In the genomic region with DNA sequence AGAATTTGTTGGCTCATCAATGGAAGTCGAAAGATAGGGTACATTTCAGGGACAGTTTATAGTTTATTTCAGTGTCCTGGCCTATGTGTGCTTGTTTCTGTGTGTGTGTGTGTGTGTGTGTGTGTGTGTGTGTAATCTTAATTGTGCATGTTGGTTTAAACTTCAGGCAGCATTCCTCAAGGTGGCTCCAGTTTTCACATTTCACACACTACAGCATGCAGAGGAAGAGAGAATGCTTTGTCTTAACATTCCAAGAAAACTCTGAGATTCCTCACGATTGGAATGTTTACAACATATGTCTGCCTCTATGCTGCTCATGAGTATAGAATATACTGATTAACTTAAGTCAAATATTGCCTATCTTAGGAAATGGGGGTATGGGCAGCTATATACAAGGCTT, we compare ENCODE assay signal across 34 cellular contexts.
A peak's percentile ranks its signal among the peaks of the same experiment; 100 is the strongest.
DNase-seq lines count a peak whose midpoint lies in the region; ATAC-seq and TF ChIP-seq lines count a peak whose summit lies in the region.
"Had no signal": no experiment of that assay in that cellular context is flagged by ENCODE, and none has a peak within 500 bp of the region (broad histone marks: within the 10 kb centered on the region; RNA-seq: fewer than 3 reads in every experiment).

No MANE protein-coding gene starts in this region.

- no peak overlapping the region for H2BK12ac ChIP-seq in neuronal stem cell (ENCODE audit: low read length)

- H4K91ac ChIP-seq in neuronal stem cell (ENCODE audit: low read depth, low read length, poor library complexity): no peak overlapping the region

- H3K4ac ChIP-seq in neuronal stem cell (ENCODE audit: low read length): no peak overlapping the region

- no peak overlapping the region for H3K14ac ChIP-seq in neuronal stem cell (ENCODE audit: low read length)

- no peak overlapping the region for H2AFZ ChIP-seq in neuronal stem cell (ENCODE audit: low read length)
- H2AFZ ChIP-seq: PC-9 had no signal

- no peaks in the 10 kb centered on the region for H3K4me1 ChIP-seq in neuronal stem cell (ENCODE audit: control insufficient read depth in 2 of 2, insufficient read depth in 1 of 2, low read depth in 1 of 2, low read length in 2 of 2)
- H3K4me1 ChIP-seq: colonic mucosa, pancreas, right atrium auricular region, suprapubic skin, upper lobe of left lung had no signal

- H3K36me3 Mint-ChIP-seq in glutamatergic neuron (ENCODE audit: unreplicated experiment): no peaks in the 10 kb centered on the region
- no peaks in the 10 kb centered on the region for H3K36me3 Mint-ChIP-seq in naive thymus-derived CD8-positive, alpha-beta T cell

- H2BK5ac ChIP-seq in neuronal stem cell (ENCODE audit: low read length): no peak overlapping the region

- no peak for TF ChIP-seq CTCF in brain microvascular endothelial cell (IDR thresholded peaks at IDR 0.05; ENCODE audit: low read depth, low read length, missing control alignments)
- no peak for TF ChIP-seq CTCF in fibroblast of the aortic adventitia (IDR thresholded peaks at IDR 0.05; ENCODE audit: insufficient read depth, low read length)
- TF ChIP-seq CTCF in glutamatergic neuron (IDR thresholded peaks at IDR 0.05; ENCODE audit: partially characterized antibody, unreplicated experiment): no peak

- H3K79me1 ChIP-seq in neuronal stem cell (ENCODE audit: low read depth, low read length): no peaks in the 10 kb centered on the region

- ATAC-seq in naive thymus-derived CD8-positive, alpha-beta T cell: no peak
- ATAC-seq: activated naive CD8-positive, alpha-beta T cell treated with anti-CD3 and anti-CD28 coated beads, Interleukin-2, amount 50 U/mL, for 24 hours; activated T-cell treated with anti-CD3 and anti-CD28 coated beads, Interleukin-2, amount 50 U/mL, for 72 hours; mucosa of descending colon; natural killer cell treated with Interleukin-12 subunit alpha and Interleukin-12 subunit beta and Interleukin-15 and Interleukin-18, amount 100 ng/mL, for 72 hours; pancreas had no signal

- no peak overlapping the region for H3K18ac ChIP-seq in neuronal stem cell (ENCODE audit: low read length)

- WGBS in neuronal stem cell (ENCODE audit: extremely low coverage in 2 of 2, insufficient read length in 2 of 2, insufficient replicate concordance in 1 of 2), 2 donors: no CpG with 5 or more reads among the region's 2 CpGs

- H3K4me3 Mint-ChIP-seq in glutamatergic neuron (ENCODE audit: unreplicated experiment): no peak overlapping the region
- H3K4me3 Mint-ChIP-seq in naive thymus-derived CD8-positive, alpha-beta T cell: no peak overlapping the region
- H3K4me3 Mint-ChIP-seq: activated naive CD8-positive, alpha-beta T cell treated with anti-CD3 and anti-CD28 coated beads, Interleukin-2, amount 50 U/mL, for 24 hours; activated T-cell treated with anti-CD3 and anti-CD28 coated beads, Interleukin-2, amount 50 U/mL, for 72 hours; natural killer cell treated with Interleukin-12 subunit alpha and Interleukin-12 subunit beta and Interleukin-15 and Interleukin-18, amount 100 ng/mL, for 72 hours; T-helper 1 cell treated with Interleukin-12 subunit alpha and Interleukin-12 subunit beta and Interleukin-4 antibody, amounts not matched to agents 30 μg/mL and 1 μg/mL, for 36 hours had no signal

- no peak overlapping the region for H3K23ac ChIP-seq in neuronal stem cell (ENCODE audit: low read depth, low read length, poor library complexity)

- no peaks in the 10 kb centered on the region for H3K4me1 Mint-ChIP-seq in glutamatergic neuron (ENCODE audit: low read depth, unreplicated experiment)
- H3K4me1 Mint-ChIP-seq in naive thymus-derived CD8-positive, alpha-beta T cell: no peaks in the 10 kb centered on the region
- H3K4me1 Mint-ChIP-seq: activated naive CD8-positive, alpha-beta T cell treated with anti-CD3 and anti-CD28 coated beads, Interleukin-2, amount 50 U/mL, for 24 hours had no signal

- POLR2A ChIA-PET in naive thymus-derived CD8-positive, alpha-beta T cell (lab: Charles Lee): no interaction called here

- no peaks in the 10 kb centered on the region for H3K27me3 Mint-ChIP-seq in glutamatergic neuron (ENCODE audit: unreplicated experiment)
- no peaks in the 10 kb centered on the region for H3K27me3 Mint-ChIP-seq in naive thymus-derived CD8-positive, alpha-beta T cell
- H3K27me3 Mint-ChIP-seq: activated naive CD8-positive, alpha-beta T cell treated with anti-CD3 and anti-CD28 coated beads, Interleukin-2, amount 50 U/mL, for 24 hours; natural killer cell treated with Interleukin-12 subunit alpha and Interleukin-12 subunit beta and Interleukin-15 and Interleukin-18, amount 100 ng/mL, for 72 hours had no signal

- in situ Hi-C loops in brain microvascular endothelial cell (cut with HindIII; ENCODE audit: low pct_ligation_motif_present, low sequenced_read_pairs): no loop called here

- no peak overlapping the region for H2BK15ac ChIP-seq in neuronal stem cell (ENCODE audit: low read length)

- H3K9me3 Mint-ChIP-seq in glutamatergic neuron (ENCODE audit: unreplicated experiment): no peaks in the 10 kb centered on the region
- H3K9me3 Mint-ChIP-seq in naive thymus-derived CD8-positive, alpha-beta T cell: peaks cover 0 to 6% (median 2%) of the 10 kb centered on the region in 9 donors
- H3K9me3 Mint-ChIP-seq: activated naive CD8-positive, alpha-beta T cell treated with anti-CD3 and anti-CD28 coated beads, Interleukin-2, amount 50 U/mL, for 24 hours; T-helper 1 cell treated with Interleukin-12 subunit alpha and Interleukin-12 subunit beta and Interleukin-4 antibody, amounts not matched to agents 30 μg/mL and 1 μg/mL, for 36 hours had no signal

- no peak overlapping the region for H3K27ac ChIP-seq in brain microvascular endothelial cell
- H3K27ac ChIP-seq in neuronal stem cell (replicated peaks; ENCODE audit: low read length): no peak overlapping the region
- H3K27ac ChIP-seq: colonic mucosa, pancreas, PC-9, right atrium auricular region, suprapubic skin, upper lobe of left lung had no signal

- peak; percentile 30 for DNase-seq in HCEC 1CT
- DNase-seq in brain microvascular endothelial cell: peak; percentile 5
- peak; percentile 15 for DNase-seq in fibroblast of the aortic adventitia (ENCODE audit: low read depth)
- peak; percentile 37 for DNase-seq in neuronal stem cell (ENCODE audit: low spot score)
- DNase-seq in NCI-H2081 (lab: John Stamatoyannopoulos, UW): no peak
- DNase-seq in glutamatergic neuron: no peak
- no peak for DNase-seq in naive thymus-derived CD8-positive, alpha-beta T cell
- no peak for DNase-seq in GF-D8 (lab: John Stamatoyannopoulos, UW)
- DNase-seq: activated CD4-positive, alpha-beta T cell treated with anti-CD3 and anti-CD28 coated beads, Interleukin-2, amount 50 U/mL, for 4 hours; activated CD4-positive, CD25-positive, alpha-beta regulatory T cell; activated naive CD8-positive, alpha-beta T cell treated with anti-CD3 and anti-CD28 coated beads, Interleukin-2, amount 50 U/mL, for 24 hours; activated T-cell treated with anti-CD3 and anti-CD28 coated beads, Interleukin-2, amount 50 U/mL, for 72 hours; colonic mucosa; effector memory CD4-positive, alpha-beta T cell; erythroblast; KBM-7; MG63; mucosa of descending colon; NCI-H1105; NCI-H187 treated with DMSO at 0.1 percent for 48 hours; NCI-H526; NK-92 treated with Interleukin-12 subunit alpha and Interleukin-12 subunit beta, amount 100 ng/mL, for 24 hours; pancreas; PC-9; SK-N-SH; stimulated activated CD4-positive, alpha-beta T cell treated with anti-CD3 and anti-CD28 coated beads, Interleukin-1b, Interleukin-23, amount 100 ng/mL, for 48 hours; stimulated activated naive CD4-positive, alpha-beta T cell treated with Interleukin-2 at 50 U/mL for 16 hours; upper lobe of left lung had no signal

- H3K36me3 ChIP-seq in brain microvascular endothelial cell (replicated peaks): no peaks in the 10 kb centered on the region
- no peaks in the 10 kb centered on the region for H3K36me3 ChIP-seq in neuronal stem cell (replicated peaks in 1 of 2; ENCODE audit: control insufficient read depth in 2 of 2, insufficient read depth in 2 of 2, low read length in 2 of 2)
- H3K36me3 ChIP-seq: colonic mucosa, MG63, pancreas, right atrium auricular region, suprapubic skin, upper lobe of left lung had no signal

- H3K27me3 ChIP-seq in brain microvascular endothelial cell (replicated peaks) (no peaks in the 10 kb centered on the region), neuronal stem cell (ENCODE audit: control insufficient read depth in 3 of 3, insufficient read depth in 3 of 3, low read depth in 1 of 3, low read length in 3 of 3) (no peaks in the 10 kb centered on the region)
- H3K27me3 ChIP-seq: colonic mucosa, MG63, pancreas, right atrium auricular region, suprapubic skin, upper lobe of left lung had no signal

- no peak overlapping the region for H3K4me2 ChIP-seq in neuronal stem cell (ENCODE audit: insufficient read depth, low read length, poor library complexity, severe bottlenecking)
- H3K4me2 ChIP-seq: PC-9, SK-N-SH, smooth muscle cell had no signal

- H3K4me3 ChIP-seq in brain microvascular endothelial cell (ENCODE audit: low read depth, low read length) (no peak overlapping the region), fibroblast of the aortic adventitia (ENCODE audit: low read depth, low read length) (no peak overlapping the region), neuronal stem cell (ENCODE audit: low read length in 2 of 2) (no peak overlapping the region)
- H3K4me3 ChIP-seq: colonic mucosa, lung, MG63, mucosa of descending colon, pancreas, PC-9, right atrium auricular region, smooth muscle cell, suprapubic skin, upper lobe of left lung had no signal

- no peak overlapping the region for H2AK5ac ChIP-seq in neuronal stem cell (ENCODE audit: low read depth, low read length)

- H3K9ac ChIP-seq in neuronal stem cell (ENCODE audit: low read depth, low read length, poor library complexity): no peak overlapping the region
- H3K9ac ChIP-seq: SK-N-SH had no signal

- no peak overlapping the region for H3K27ac Mint-ChIP-seq in glutamatergic neuron (ENCODE audit: unreplicated experiment)
- H3K27ac Mint-ChIP-seq in naive thymus-derived CD8-positive, alpha-beta T cell: no peak overlapping the region
- H3K27ac Mint-ChIP-seq: activated naive CD8-positive, alpha-beta T cell treated with anti-CD3 and anti-CD28 coated beads, Interleukin-2, amount 50 U/mL, for 24 hours; activated T-cell treated with anti-CD3 and anti-CD28 coated beads, Interleukin-2, amount 50 U/mL, for 72 hours; natural killer cell treated with Interleukin-12 subunit alpha and Interleukin-12 subunit beta and Interleukin-15 and Interleukin-18, amount 100 ng/mL, for 72 hours; T-helper 1 cell treated with Interleukin-12 subunit alpha and Interleukin-12 subunit beta and Interleukin-4 antibody, amounts not matched to agents 30 μg/mL and 1 μg/mL, for 36 hours had no signal

- H4K8ac ChIP-seq in neuronal stem cell (ENCODE audit: low read depth, low read length): no peak overlapping the region

- no peak overlapping the region for H2BK120ac ChIP-seq in neuronal stem cell (ENCODE audit: low read depth, low read length)

- H3K9me3 ChIP-seq in neuronal stem cell (replicated peaks in 1 of 2; ENCODE audit: control insufficient read depth in 2 of 2, insufficient read depth in 1 of 2, low read depth in 1 of 2, low read length in 2 of 2): peaks cover 0 to 2% of the 10 kb centered on the region in 2 donors
- H3K9me3 ChIP-seq: colonic mucosa, MG63, mucosa of descending colon, pancreas, right atrium auricular region, SK-N-SH, suprapubic skin, upper lobe of left lung had no signal

Comparison
In these comparisons a context has a peak if more than half of its experiments do, and no peak if none do; other contexts are left out.
1. DNase-seq: peak in HCEC 1CT (single experiment), brain microvascular endothelial cell (single experiment), fibroblast of the aortic adventitia (single experiment) and neuronal stem cell (single experiment); none in NCI-H2081 (0 of 2), glutamatergic neuron (single experiment), naive thymus-derived CD8-positive, alpha-beta T cell (0 of 10) and GF-D8 (single experiment).